8 cellular contexts compared by ENCODE assay signal in the genomic region with DNA sequence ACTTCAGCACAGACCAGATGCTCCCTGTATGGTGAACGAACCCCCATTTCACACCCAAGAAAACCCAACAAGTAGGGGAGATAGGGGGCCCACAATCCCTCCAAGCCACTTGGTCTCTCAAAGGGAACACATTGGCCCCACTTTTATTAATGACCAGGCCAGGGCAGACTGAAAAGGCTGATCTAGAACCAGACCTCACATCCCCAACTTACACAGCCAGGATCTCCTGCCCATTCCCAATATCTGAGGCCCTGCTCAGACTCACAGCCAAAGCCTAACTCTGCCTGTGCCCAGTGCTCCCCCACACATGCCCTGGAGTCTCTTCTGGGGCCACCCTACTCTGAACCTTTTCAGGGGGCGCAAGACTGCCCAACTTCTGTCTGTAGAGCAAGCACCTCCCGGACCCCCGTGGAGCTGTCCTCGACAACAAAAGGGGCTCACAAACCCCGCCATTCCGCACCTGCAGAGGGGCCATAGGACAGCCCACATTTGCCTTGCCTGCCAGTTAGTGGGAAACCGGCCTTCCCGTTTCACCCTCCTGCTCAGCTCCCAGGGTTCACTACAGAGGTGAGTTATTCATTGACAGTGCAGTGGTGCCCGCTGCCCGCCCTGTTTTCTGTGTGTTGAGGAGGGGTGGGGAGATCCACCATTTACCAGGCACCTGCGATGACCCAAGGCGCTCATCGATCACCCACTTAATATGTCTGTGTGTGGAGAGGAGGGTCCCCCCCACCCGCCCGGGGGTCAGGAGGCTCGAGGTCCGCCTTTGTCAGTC. TPM values are rescaled to one million over a fixed set of nuclear protein-coding genes. Genes with fewer than 3 reads are reported as not detected.
DNase-seq lines count a peak whose midpoint lies in the region; ATAC-seq and TF ChIP-seq lines count a peak whose summit lies in the region.

No MANE protein-coding gene starts in this region.

- H3K4me1 ChIP-seq in right cardiac atrium (ENCODE audit: control insufficient read depth, insufficient read depth, low read length) (peaks cover 15% of the 10 kb centered on the region), skeletal muscle satellite cell (ENCODE audit: control insufficient read depth, insufficient read depth, low read length) (peaks cover 55% of the 10 kb centered on the region)

- no peak for ATAC-seq in right cardiac atrium
- no peak for ATAC-seq in GM21447 (IDR thresholded peaks at IDR 0.05; ENCODE audit: unreplicated experiment)
- ATAC-seq in GM21423 (IDR thresholded peaks at IDR 0.05; ENCODE audit: unreplicated experiment), result no peak

- intact Hi-C loops in right cardiac atrium (cut with DNase I), result no loop called here

- H3K4me2 ChIP-seq in skeletal muscle satellite cell (ENCODE audit: low read length), result peak overlapping the region; percentile 92

- H3K27ac ChIP-seq in right cardiac atrium (ENCODE audit: low read length), result peak overlapping the region; percentile 93

- peak; percentile 27 for DNase-seq in NCI-H82 (lab: John Stamatoyannopoulos, UW)
- no peak for DNase-seq in NCI-H82 treated with DMSO at 0.1 percent for 48 hours (lab: John Stamatoyannopoulos, UW; ENCODE audit: unreplicated experiment)
- DNase-seq in right cardiac atrium, result peak in 1 of 3 donors; percentile 55
- no peak for DNase-seq in stimulated activated CD4-positive, alpha-beta T cell treated with anti-CD3 and anti-CD28 coated beads, Interleukin-4, amount 100 ng/mL, for 4 hours

- H3K9ac ChIP-seq in skeletal muscle satellite cell (ENCODE audit: low read depth, low read length), result peak overlapping the region; percentile 89

- peaks cover 10% of the 10 kb centered on the region for H3K36me3 ChIP-seq in skeletal muscle satellite cell (ENCODE audit: insufficient read depth, low read length)

- H3K27me3 ChIP-seq in right cardiac atrium (ENCODE audit: control insufficient read depth, insufficient read depth) (no peaks in the 10 kb centered on the region), skeletal muscle satellite cell (ENCODE audit: control insufficient read depth, insufficient read depth, low read length) (no peaks in the 10 kb centered on the region)

- H3K9me3 ChIP-seq in right cardiac atrium (ENCODE audit: control insufficient read depth, low read length) (no peaks in the 10 kb centered on the region), skeletal muscle satellite cell (replicated peaks; ENCODE audit: low read length) (no peaks in the 10 kb centered on the region)

- H3K4me3 ChIP-seq in WI38 (ENCODE audit: low read depth, low read length) (peak overlapping the region; percentile 69), right cardiac atrium (ENCODE audit: low read length) (peak overlapping the region; percentile 90), skeletal muscle satellite cell (ENCODE audit: low read length) (peak overlapping the region; percentile 80)

- TF ChIP-seq CTCF in WI38 (IDR thresholded peaks at IDR 0.05; ENCODE audit: low read depth, low read length), result no peak

- WGBS in right cardiac atrium, result 35% methylated on average over 18 of the region's 18 CpGs

RNA-seq across cellular contexts. Expression of a gene that starts 1.6 kb away (rescaled TPM):
- 10 to 100 TPM; 49.4 to 84.5 (median 55.0) TPM for total RNA-seq in right cardiac atrium
- 52.7 TPM for polyA plus RNA-seq in right cardiac atrium
- 9.4 and 9.6 TPM in 2 replicates for total RNA-seq in skeletal muscle satellite cell (2012; rRNA removed)

RNA-seq across cellular contexts. Expression of a gene that starts 11.6 kb away (rescaled TPM):
- 10 to 100 TPM in 3 of 4 donors, 1 to 10 TPM in 1; 8.7 to 11.5 (median 11.1) TPM for total RNA-seq in right cardiac atrium
- polyA plus RNA-seq in right cardiac atrium, result 11.2 TPM
- 20.3 and 22.8 TPM in 2 replicates for total RNA-seq in skeletal muscle satellite cell (2012; rRNA removed)

RNA-seq across cellular contexts. Expression of a gene that starts 11.8 kb away (rescaled TPM):
- total RNA-seq in right cardiac atrium, result 100 to 1,000 TPM; 187 to 270 (median 216) TPM
- polyA plus RNA-seq in right cardiac atrium, result 526 TPM
- total RNA-seq in skeletal muscle satellite cell (2012; rRNA removed), result 277 and 362 TPM in 2 replicates

RNA-seq across cellular contexts. Expression of a gene that starts 18.3 kb away (rescaled TPM):
- total RNA-seq in right cardiac atrium, result 1 to 10 TPM; 4.0 to 5.2 (median 4.3) TPM
- polyA plus RNA-seq in right cardiac atrium, result 3.5 TPM
- 8.9 and 14.2 TPM in 2 replicates for total RNA-seq in skeletal muscle satellite cell (2012; rRNA removed)

RNA-seq across cellular contexts. Expression of a gene that starts 56.3 kb away (rescaled TPM):
- total RNA-seq in right cardiac atrium, result not detected
- not detected for polyA plus RNA-seq in right cardiac atrium
- total RNA-seq in skeletal muscle satellite cell (2012; rRNA removed), result not detected in 2 replicates
